Comparison of ENCODE assay signal across 10 cellular contexts in genomic region chr15:31758126-31758525, GRCh38.
DNase-seq lines count a peak whose midpoint lies in the region; ATAC-seq, FAIRE-seq and TF ChIP-seq lines count a peak whose summit lies in the region.
"Had no signal": no experiment of that assay in that cellular context is flagged by ENCODE, and none has a peak within 500 bp of the region (broad histone marks: within the 10 kb centered on the region; RNA-seq: fewer than 3 reads in every experiment).

No MANE protein-coding gene starts in this region.

- no peak for FAIRE-seq in urothelium cell line (lab: Jason Lieb, UNC)

- H3K27ac Mint-ChIP-seq in activated CD4-positive, alpha-beta T cell treated with anti-CD3 and anti-CD28 coated beads, Interleukin-2, amount 10 ng/mL, durations not matched to agents 24 days and 14 days, result no peak overlapping the region
- H3K27ac Mint-ChIP-seq: activated CD8-positive, alpha-beta memory T cell treated with anti-CD3 and anti-CD28 coated beads, Interleukin-2, amount 10 ng/mL, durations not matched to agents 7 days and 5 days had no signal

- H3K36me3 ChIP-seq in RWPE2 (ENCODE audit: low read depth) (no peaks in the 10 kb centered on the region), heart right ventricle (no peaks in the 10 kb centered on the region)

- intact Hi-C loops in activated CD4-positive, alpha-beta T cell treated with anti-CD3 and anti-CD28 coated beads, Interleukin-2, amount 10 ng/mL, durations not matched to agents 24 days and 14 days (cut with micrococcal nuclease), result no loop called here
- intact Hi-C loops in heart right ventricle (cut with DNase I), result no loop called here

- H3K9me3 ChIP-seq in RWPE2 (ENCODE audit: severe bottlenecking), result no peaks in the 10 kb centered on the region
- no peaks in the 10 kb centered on the region for H3K9me3 ChIP-seq in heart right ventricle

- no peaks in the 10 kb centered on the region for H3K36me3 Mint-ChIP-seq in activated CD4-positive, alpha-beta T cell treated with anti-CD3 and anti-CD28 coated beads, Interleukin-2, amount 10 ng/mL, durations not matched to agents 24 days and 14 days (ENCODE audit: low read depth)
- H3K36me3 Mint-ChIP-seq: activated CD8-positive, alpha-beta memory T cell treated with anti-CD3 and anti-CD28 coated beads, Interleukin-2, amount 10 ng/mL, durations not matched to agents 7 days and 5 days had no signal

- 31 to 36% methylated on average over 5 of the region's 5 CpGs for whole genome bisulfite sequencing in heart right ventricle, 2 donors

- H3K4me3 ChIP-seq in RWPE2 (ENCODE audit: severe bottlenecking) (no peak overlapping the region), heart right ventricle (no peak overlapping the region)

- ATAC-seq in RWPE2 (ENCODE audit: low read depth), result peak; percentile 84
- peak in 1 of 8 donors; percentile 66 for ATAC-seq in heart right ventricle
- ATAC-seq in GM18498 (IDR thresholded peaks at IDR 0.05; ENCODE audit: unreplicated experiment), result no peak
- ATAC-seq in GM21717 (IDR thresholded peaks at IDR 0.05; ENCODE audit: unreplicated experiment), result no peak
- ATAC-seq: activated CD8-positive, alpha-beta memory T cell treated with anti-CD3 and anti-CD28 coated beads, Interleukin-2, amount 10 ng/mL, durations not matched to agents 7 days and 5 days had no signal

- H3K27me3 Mint-ChIP-seq in activated CD4-positive, alpha-beta T cell treated with anti-CD3 and anti-CD28 coated beads, Interleukin-2, amount 10 ng/mL, durations not matched to agents 24 days and 14 days, result peaks cover 15% of the 10 kb centered on the region

- H3K27me3 ChIP-seq in RWPE2 (ENCODE audit: insufficient read depth, poor library complexity, severe bottlenecking) (peaks cover 13% of the 10 kb centered on the region), heart right ventricle (no peaks in the 10 kb centered on the region)

- H3K27ac ChIP-seq in RWPE2 (ENCODE audit: poor library complexity, severe bottlenecking) (no peak overlapping the region), heart right ventricle (no peak overlapping the region)

- H3K4me3 Mint-ChIP-seq in activated CD4-positive, alpha-beta T cell treated with anti-CD3 and anti-CD28 coated beads, Interleukin-2, amount 10 ng/mL, durations not matched to agents 24 days and 14 days, result no peak overlapping the region
- H3K4me3 Mint-ChIP-seq: activated CD8-positive, alpha-beta memory T cell treated with anti-CD3 and anti-CD28 coated beads, Interleukin-2, amount 10 ng/mL, durations not matched to agents 7 days and 5 days had no signal

- H3K4me1 ChIP-seq in RWPE2 (ENCODE audit: insufficient read depth, poor library complexity, severe bottlenecking), result peaks cover under 1% of the 10 kb centered on the region
- H3K4me1 ChIP-seq in heart right ventricle, result peaks cover 0 to 8% (median 0%) of the 10 kb centered on the region in 9 donors

- H3K9me3 Mint-ChIP-seq in activated CD4-positive, alpha-beta T cell treated with anti-CD3 and anti-CD28 coated beads, Interleukin-2, amount 10 ng/mL, durations not matched to agents 24 days and 14 days, result no peaks in the 10 kb centered on the region

- peak; percentile 49 for DNase-seq in activated CD4-positive, alpha-beta T cell treated with anti-CD3 and anti-CD28 coated beads, Interleukin-2, amount 10 ng/mL, durations not matched to agents 24 days and 14 days
- no peak for DNase-seq in activated CD4-positive, alpha-beta T cell treated with anti-CD3 and anti-CD28 coated beads for 1 hour
- DNase-seq in RWPE2 (ENCODE audit: low spot score), result peak; percentile 86
- DNase-seq in heart right ventricle, result peak; percentile 38 to 64
- peak; percentile 67 for DNase-seq in urothelium cell line (ENCODE audit: low spot score)
- DNase-seq in GM19240 (ENCODE audit: insufficient read length, low spot score), result no peak
- DNase-seq: activated CD8-positive, alpha-beta memory T cell treated with anti-CD3 and anti-CD28 coated beads, Interleukin-2, amount 10 ng/mL, durations not matched to agents 7 days and 5 days; NCI-H1048 had no signal

- no peaks in the 10 kb centered on the region for H3K4me1 Mint-ChIP-seq in activated CD4-positive, alpha-beta T cell treated with anti-CD3 and anti-CD28 coated beads, Interleukin-2, amount 10 ng/mL, durations not matched to agents 24 days and 14 days
- H3K4me1 Mint-ChIP-seq: activated CD8-positive, alpha-beta memory T cell treated with anti-CD3 and anti-CD28 coated beads, Interleukin-2, amount 10 ng/mL, durations not matched to agents 7 days and 5 days had no signal

- TF ChIP-seq CTCF in RWPE2 (IDR thresholded peaks at IDR 0.05; ENCODE audit: poor library complexity, severe bottlenecking) (no peak), heart right ventricle (IDR thresholded peaks at IDR 0.05) (no peak)

Comparison
In these comparisons a context has a peak if more than half of its experiments do, and no peak if none do; other contexts are left out.
1. DNase-seq: peak in activated CD4-positive, alpha-beta T cell treated with anti-CD3 and anti-CD28 coated beads, Interleukin-2, amount 10 ng/mL, durations not matched to agents 24 days and 14 days (single experiment), RWPE2 (single experiment), heart right ventricle (2 of 2) and urothelium cell line (single experiment); none in activated CD4-positive, alpha-beta T cell treated with anti-CD3 and anti-CD28 coated beads for 1 hour (single experiment) and GM19240 (single experiment).